Comparison of ENCODE assay signal across 12 cellular contexts in genomic region chr2:111918383-111918806, GRCh38. TPM values are rescaled to one million over a fixed set of nuclear protein-coding genes. Genes with fewer than 3 reads are reported as not detected.
DNase-seq lines count a peak whose midpoint lies in the region; ATAC-seq and TF ChIP-seq lines count a peak whose summit lies in the region.
"Had no signal": no experiment of that assay in that cellular context is flagged by ENCODE, and none has a peak within 500 bp of the region (broad histone marks: within the 10 kb centered on the region; RNA-seq: fewer than 3 reads in every experiment).

No MANE protein-coding gene starts in this region.

- no peaks in the 10 kb centered on the region for H3K9me3 Mint-ChIP-seq in osteocyte (ENCODE audit: unreplicated experiment)
- no peaks in the 10 kb centered on the region for H3K9me3 Mint-ChIP-seq in activated CD8-positive, alpha-beta memory T cell treated with anti-CD3 and anti-CD28 coated beads, Interleukin-2, amount 10 ng/mL, durations not matched to agents 7 days and 5 days (ENCODE audit: low read depth)
- H3K9me3 Mint-ChIP-seq: activated T-helper 1 cell treated with anti-CD3 and anti-CD28 coated beads, Interleukin-12 subunit alpha, Interleukin-12 subunit beta, Interleukin-2, Interleukin-4 antibody, amounts not matched to agents 30 ng/mL and 10 ng/mL and 1 ng/mL, durations not matched to agents 14 hours and 24 hours and 36 hours; immature natural killer cell had no signal

- H3K4me1 Mint-ChIP-seq in osteocyte (ENCODE audit: unreplicated experiment) = peaks cover 29% of the 10 kb centered on the region
- H3K4me1 Mint-ChIP-seq in activated CD8-positive, alpha-beta memory T cell treated with anti-CD3 and anti-CD28 coated beads, Interleukin-2, amount 10 ng/mL, durations not matched to agents 7 days and 5 days = peaks cover 1% of the 10 kb centered on the region
- H3K4me1 Mint-ChIP-seq: immature natural killer cell had no signal

- H3K4me3 Mint-ChIP-seq in osteocyte (ENCODE audit: unreplicated experiment) = peak overlapping the region; percentile 33
- no peak overlapping the region for H3K4me3 Mint-ChIP-seq in activated CD8-positive, alpha-beta memory T cell treated with anti-CD3 and anti-CD28 coated beads, Interleukin-2, amount 10 ng/mL, durations not matched to agents 7 days and 5 days
- H3K4me3 Mint-ChIP-seq: activated T-helper 1 cell treated with anti-CD3 and anti-CD28 coated beads, Interleukin-12 subunit alpha, Interleukin-12 subunit beta, Interleukin-2, Interleukin-4 antibody, amounts not matched to agents 30 ng/mL and 10 ng/mL and 1 ng/mL, durations not matched to agents 14 hours and 24 hours and 36 hours; immature natural killer cell had no signal

- H3K36me3 Mint-ChIP-seq in osteocyte (ENCODE audit: unreplicated experiment) = peaks cover 4% of the 10 kb centered on the region
- no peaks in the 10 kb centered on the region for H3K36me3 Mint-ChIP-seq in activated CD8-positive, alpha-beta memory T cell treated with anti-CD3 and anti-CD28 coated beads, Interleukin-2, amount 10 ng/mL, durations not matched to agents 7 days and 5 days
- H3K36me3 Mint-ChIP-seq: immature natural killer cell had no signal

- peak overlapping the region; percentile 67 for H3K27ac Mint-ChIP-seq in osteocyte (ENCODE audit: unreplicated experiment)
- H3K27ac Mint-ChIP-seq in activated CD8-positive, alpha-beta memory T cell treated with anti-CD3 and anti-CD28 coated beads, Interleukin-2, amount 10 ng/mL, durations not matched to agents 7 days and 5 days = no peak overlapping the region
- H3K27ac Mint-ChIP-seq: activated T-helper 1 cell treated with anti-CD3 and anti-CD28 coated beads, Interleukin-12 subunit alpha, Interleukin-12 subunit beta, Interleukin-2, Interleukin-4 antibody, amounts not matched to agents 30 ng/mL and 10 ng/mL and 1 ng/mL, durations not matched to agents 14 hours and 24 hours and 36 hours had no signal

- H3K27me3 Mint-ChIP-seq in osteocyte (ENCODE audit: unreplicated experiment) = peaks cover 17% of the 10 kb centered on the region
- H3K27me3 Mint-ChIP-seq in activated CD8-positive, alpha-beta memory T cell treated with anti-CD3 and anti-CD28 coated beads, Interleukin-2, amount 10 ng/mL, durations not matched to agents 7 days and 5 days = peaks cover 17% of the 10 kb centered on the region

- CTCF ChIA-PET in activated CD8-positive, alpha-beta memory T cell treated with anti-CD3 and anti-CD28 coated beads, Interleukin-2, amount 10 ng/mL, durations not matched to agents 7 days and 5 days (lab: Charles Lee) = no interaction called here

- no peak for TF ChIP-seq CTCF in osteocyte (IDR thresholded peaks at IDR 0.05)

- no peak for ATAC-seq in activated CD8-positive, alpha-beta memory T cell treated with anti-CD3 and anti-CD28 coated beads, Interleukin-2, amount 10 ng/mL, durations not matched to agents 7 days and 5 days

- DNase-seq in EH (ENCODE audit: low read depth) (peak; percentile 69), NCI-H2171 (lab: John Stamatoyannopoulos, UW) (peak; percentile 29), brain pericyte (ENCODE audit: low read depth, low spot score) (peak; percentile 90), osteocyte (ENCODE audit: extremely low spot score, unreplicated experiment) (no peak), epidermal melanocyte (ENCODE audit: insufficient read length, low spot score) (no peak)
- no peak for DNase-seq in activated CD4-positive, alpha-beta T cell treated with anti-CD3 and anti-CD28 coated beads, Interleukin-2, amount 50 U/mL, for 1 hour
- DNase-seq in stimulated activated naive CD4-positive, alpha-beta T cell treated with Interleukin-2 at 50 U/mL for 16 hours (lab: John Stamatoyannopoulos, UW) = no peak
- no peak for DNase-seq in activated CD8-positive, alpha-beta memory T cell treated with anti-CD3 and anti-CD28 coated beads, Interleukin-2, amount 10 ng/mL, durations not matched to agents 7 days and 5 days
- DNase-seq: activated CD4-positive, CD25-positive, alpha-beta regulatory T cell; immature natural killer cell; SIG-M5 had no signal

RNA-seq across cellular contexts. Expression of gene MERTK, which starts 20.0 kb away (rescaled TPM):
- total RNA-seq in osteocyte = 1.2 and 1.5 TPM in 2 replicates
- total RNA-seq in activated CD8-positive, alpha-beta memory T cell treated with anti-CD3 and anti-CD28 coated beads, Interleukin-2, amount 10 ng/mL, durations not matched to agents 7 days and 5 days = under 1 TPM; 0.09 to 0.30 TPM

RNA-seq across cellular contexts. Expression of gene ANAPC1, which starts 34.4 kb away (rescaled TPM):
- total RNA-seq in osteocyte = 28.8 and 33.5 TPM in 2 replicates
- total RNA-seq in activated CD8-positive, alpha-beta memory T cell treated with anti-CD3 and anti-CD28 coated beads, Interleukin-2, amount 10 ng/mL, durations not matched to agents 7 days and 5 days = 10 to 100 TPM; 71.5 to 97.1 TPM

Comparison
In these comparisons a context has a peak if more than half of its experiments do, and no peak if none do; other contexts are left out.
1. DNase-seq: peak in EH (single experiment), NCI-H2171 (single experiment) and brain pericyte (single experiment); none in osteocyte (single experiment), activated CD4-positive, alpha-beta T cell treated with anti-CD3 and anti-CD28 coated beads, Interleukin-2, amount 50 U/mL, for 1 hour (single experiment), stimulated activated naive CD4-positive, alpha-beta T cell treated with Interleukin-2 at 50 U/mL for 16 hours (single experiment), epidermal melanocyte (single experiment) and activated CD8-positive, alpha-beta memory T cell treated with anti-CD3 and anti-CD28 coated beads, Interleukin-2, amount 10 ng/mL, durations not matched to agents 7 days and 5 days (single experiment).